Comparison of ENCODE assay signal across 19 cellular contexts in genomic region chr10:12869427-12869826, GRCh38.
"Had no signal": no experiment of that assay in that cellular context is flagged by ENCODE, and none has a peak within 500 bp of the region (broad histone marks: within the 10 kb centered on the region; RNA-seq: fewer than 3 reads in every experiment).

No MANE protein-coding gene starts in this region.

- DNase-seq: activated B cell treated with CpG ODN at 0.5 μM for 24 hours; activated CD4-positive, alpha-beta T cell treated with anti-CD3 and anti-CD28 coated beads, Interleukin-2, amount 10 ng/mL, durations not matched to agents 24 days and 14 days; activated CD8-positive, alpha-beta memory T cell treated with anti-CD3 and anti-CD28 coated beads, Interleukin-2, amount 50 U/mL, for 48 hours; activated gamma-delta T cell; activated T-cell treated with anti-CD3 and anti-CD28 coated beads, Interleukin-2, amount 50 U/mL, for 72 hours; amniotic stem cell; dermis blood vessel endothelial cell; effector memory CD8-positive, alpha-beta T cell; gastrocnemius medialis; midbrain; psoas muscle; sigmoid colon; stimulated activated CD4-positive, alpha-beta T cell treated with anti-CD3 and anti-CD28 coated beads, Interleukin-1b, Interleukin-23, amount 100 ng/mL, for 48 hours; stimulated activated naive CD8-positive, alpha-beta T cell treated with anti-CD3 and anti-CD28 coated beads, Interleukin-15, amount 100 ng/mL, for 72 hours; upper lobe of right lung had no signal

- H3K36me3 ChIP-seq: gastrocnemius medialis, sigmoid colon, thoracic aorta, upper lobe of right lung had no signal

- H3K27me3 ChIP-seq: gastrocnemius medialis, sigmoid colon, upper lobe of right lung had no signal

- H3K4me1 ChIP-seq: gastrocnemius medialis, psoas muscle, sigmoid colon, upper lobe of right lung had no signal

- H3K27ac ChIP-seq: gastrocnemius medialis, psoas muscle, sigmoid colon, thoracic aorta, upper lobe of right lung had no signal

- ATAC-seq: activated naive CD4-positive, alpha-beta T cell treated with anti-CD3 and anti-CD28 coated beads, Interleukin-2, amount 50 U/mL, for 72 hours; activated T-cell treated with anti-CD3 and anti-CD28 coated beads, Interleukin-2, amount 50 U/mL, for 72 hours; effector memory CD8-positive, alpha-beta T cell; gastrocnemius medialis; psoas muscle; stimulated activated naive CD8-positive, alpha-beta T cell treated with anti-CD3 and anti-CD28 coated beads, Interleukin-15, amount 100 ng/mL, for 72 hours; upper lobe of right lung had no signal

- FAIRE-seq: islet of Langerhans had no signal

- H3K4me3 ChIP-seq: gastrocnemius medialis, lung, psoas muscle, sigmoid colon, thoracic aorta, upper lobe of right lung had no signal

- H3K9me3 ChIP-seq: gastrocnemius medialis, psoas muscle, sigmoid colon, thoracic aorta, upper lobe of right lung had no signal
